8 cellular contexts compared by ENCODE assay signal in the genomic region with DNA sequence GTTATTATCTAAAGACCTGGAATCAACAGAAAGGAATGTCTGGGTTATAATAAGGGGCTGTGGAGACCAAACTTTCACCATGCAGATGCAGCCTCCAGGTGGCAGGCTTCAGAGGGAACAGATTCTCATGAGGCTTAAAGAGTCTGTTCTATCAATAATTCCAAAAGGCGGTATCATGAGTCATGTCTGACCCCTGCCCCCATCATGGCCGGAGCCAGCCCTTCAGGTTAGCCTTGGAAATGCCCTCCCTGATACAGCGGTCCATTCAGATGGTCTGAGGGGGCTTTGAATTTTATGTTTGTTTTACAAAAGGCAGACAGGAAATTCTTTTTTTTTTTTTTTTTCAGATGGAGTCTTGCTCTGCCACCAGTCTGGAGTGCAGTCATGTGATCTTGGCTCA. TPM values are rescaled to one million over a fixed set of nuclear protein-coding genes. Genes with fewer than 3 reads are reported as not detected.
DNase-seq lines count a peak whose midpoint lies in the region; ATAC-seq and TF ChIP-seq lines count a peak whose summit lies in the region.

No MANE protein-coding gene starts in this region.

- H3K4me3 Mint-ChIP-seq in progenitor cell of endocrine pancreas (ENCODE audit: low read depth), result no peak overlapping the region

- peaks cover 0 to 15% (median 0%) of the 10 kb centered on the region in 9 donors for H3K36me3 ChIP-seq in heart left ventricle

- no peak for TF ChIP-seq POLR2A in heart left ventricle (IDR thresholded peaks at IDR 0.05)

- H3K27me3 Mint-ChIP-seq in progenitor cell of endocrine pancreas, result no peaks in the 10 kb centered on the region

- no peaks in the 10 kb centered on the region for H3K27me3 ChIP-seq in heart left ventricle

- H3K4me1 ChIP-seq in heart left ventricle, result peaks cover 0 to 35% (median 0%) of the 10 kb centered on the region in 12 donors

- H3K4me1 Mint-ChIP-seq in progenitor cell of endocrine pancreas (ENCODE audit: low read depth), result peaks cover 3% of the 10 kb centered on the region

- WGBS in heart left ventricle, 4 donors, result 13 to 20% (median 16%) methylated on average over 3 of the region's 3 CpGs

- no peaks in the 10 kb centered on the region for H3K36me3 Mint-ChIP-seq in progenitor cell of endocrine pancreas (ENCODE audit: insufficient read depth)

- no peak overlapping the region for H3K27ac Mint-ChIP-seq in progenitor cell of endocrine pancreas

- ATAC-seq in heart left ventricle (peak in 3 of 4 donors; percentile 39 to 72 (median 50)), Right ventricle myocardium inferior (no peak), GM18873 (IDR thresholded peaks at IDR 0.05; ENCODE audit: low FRiP score, unreplicated experiment) (no peak), GM21528 (IDR thresholded peaks at IDR 0.05; ENCODE audit: low FRiP score, unreplicated experiment) (no peak)

- H3K9me3 Mint-ChIP-seq in progenitor cell of endocrine pancreas (ENCODE audit: low read depth), result peaks cover 6% of the 10 kb centered on the region

- TF ChIP-seq CTCF in heart left ventricle (IDR thresholded peaks at IDR 0.05), result peak in 10 of 12 donors; percentile 20 to 55 (median 42)
- peak; percentile 67 for TF ChIP-seq CTCF in progenitor cell of endocrine pancreas (IDR thresholded peaks at IDR 0.05; ENCODE audit: unreplicated experiment)

- H3K27ac ChIP-seq in heart left ventricle, result no peak overlapping the region

- peak in 1 of 5 donors; percentile 36 for DNase-seq in heart left ventricle
- no peak for DNase-seq in Right ventricle myocardium inferior (ENCODE audit: missing footprints)
- DNase-seq in NAMALWA (ENCODE audit: low spot score), result peak; percentile 82
- DNase-seq in activated CD4-positive, alpha-beta T cell treated with anti-CD3 and anti-CD28 coated beads for 4 hours, result peak; percentile 16 to 33
- DNase-seq in fibroblast of peridontal ligament (ENCODE audit: extremely low read depth), result peak; percentile 72
- peak; percentile 19 for DNase-seq in progenitor cell of endocrine pancreas (ENCODE audit: low spot score, unreplicated experiment)

- H3K4me3 ChIP-seq in heart left ventricle, result no peak overlapping the region

- no peaks in the 10 kb centered on the region for H3K9me3 ChIP-seq in heart left ventricle

- intact Hi-C loops in heart left ventricle (cut with DNase I), result loop anchor here in 6 of 10 donors (2.0 to 10.0 kb wide), 3 partner anchors 117 to 119 kb away; no protein-coding TSS in a partner anchor
- intact Hi-C loops in Right ventricle myocardium inferior (cut with DNase I), result loop anchor here (5.0 kb wide), 1 partner anchor 117 kb away; no protein-coding TSS in a partner anchor

RNA-seq across cellular contexts. Expression of a gene that starts 21.7 kb away (rescaled TPM):
- 100 to 1,000 TPM in 5 of 9 donors, 10 to 100 TPM in 4; 77.5 to 214 (median 101) TPM for total RNA-seq in heart left ventricle
- 10 to 100 TPM; 41.4 to 96.1 TPM for polyA plus RNA-seq in heart left ventricle
- 104 TPM for total RNA-seq in Right ventricle myocardium inferior
- total RNA-seq in progenitor cell of endocrine pancreas, result 107 and 111 TPM in 2 replicates

Comparison
In these comparisons a context has a peak if more than half of its experiments do, and no peak if none do; other contexts are left out.
1. ATAC-seq: peak in heart left ventricle (3 of 4); none in Right ventricle myocardium inferior (single experiment), GM18873 (single experiment) and GM21528 (single experiment).